ENCODE assay signal across 11 cellular contexts in genomic region chr4:26179316-26179760, GRCh38.
DNase-seq lines count a peak whose midpoint lies in the region; ATAC-seq, FAIRE-seq and TF ChIP-seq lines count a peak whose summit lies in the region.
"Had no signal": no experiment of that assay in that cellular context is flagged by ENCODE, and none has a peak within 500 bp of the region (broad histone marks: within the 10 kb centered on the region; RNA-seq: fewer than 3 reads in every experiment).

No MANE protein-coding gene starts in this region.

- peak; percentile 34 for TF ChIP-seq CTCF in GM13977 (IDR thresholded peaks at IDR 0.05; ENCODE audit: extremely low read depth, insufficient read depth, missing control alignments)
- no peak for TF ChIP-seq CTCF in omental fat pad (IDR thresholded peaks at IDR 0.05)

- DNase-seq in GM13977 (ENCODE audit: low spot score): peak; percentile 50
- no peak for DNase-seq in NCI-H146 treated with DMSO at 0.1 percent for 48 hours (lab: John Stamatoyannopoulos, UW; ENCODE audit: unreplicated experiment)
- DNase-seq in GM19239 (ENCODE audit: insufficient read length, low spot score): no peak
- DNase-seq in omental fat pad (ENCODE audit: low spot score): no peak
- no peak for DNase-seq in SW480 (ENCODE audit: low spot score)
- DNase-seq: DMS153, HFFc6, NCI-H1105 treated with DMSO at 0.1 percent for 48 hours had no signal

- ATAC-seq in GM19043 (IDR thresholded peaks at IDR 0.05; ENCODE audit: low read depth, unreplicated experiment) (peak; percentile 65), HG02798 (IDR thresholded peaks at IDR 0.05; ENCODE audit: poor library complexity, unreplicated experiment) (peak; percentile 75), HG03575 (IDR thresholded peaks at IDR 0.05; ENCODE audit: extremely low read depth, insufficient number of reproducible peaks, low FRiP score, unreplicated experiment) (peak; percentile 74), omental fat pad (ENCODE audit: low FRiP score) (no peak)

- FAIRE-seq in GM19239 (lab: Jason Lieb, UNC): no peak

- in situ Hi-C loops in GM13977 (cut with MboI; ENCODE audit: low pct_unique_long_range_greater_than_20kb, low sequenced_read_pairs, unreplicated experiment): no loop called here
